Comparison of ENCODE assay signal across 11 cellular contexts in genomic region chr12:50625029-50625875, GRCh38.
DNase-seq lines count a peak whose midpoint lies in the region; ATAC-seq lines count a peak whose summit lies in the region.
"Had no signal": no experiment of that assay in that cellular context is flagged by ENCODE, and none has a peak within 500 bp of the region (broad histone marks: within the 10 kb centered on the region; RNA-seq: fewer than 3 reads in every experiment).

No MANE protein-coding gene starts in this region.

- peaks cover 5% of the 10 kb centered on the region for H3K36me3 ChIP-seq in CD8-positive, alpha-beta memory T cell (ENCODE audit: insufficient read depth, low read length)
- peaks cover 17% of the 10 kb centered on the region for H3K36me3 ChIP-seq in HUES64 (ENCODE audit: insufficient read depth, low read length)

- peak in 1 of 5 donors; percentile 24 for DNase-seq in CD8-positive, alpha-beta memory T cell
- no peak for DNase-seq in activated T-helper 1 cell treated with anti-CD3 and anti-CD28 coated beads, Interleukin-12 subunit alpha, Interleukin-12 subunit beta, Interleukin-2, Interleukin-4 antibody, amounts not matched to agents 30 ng/mL and 10 ng/mL and 1 ng/mL, durations not matched to agents 14 hours and 24 hours and 36 hours (ENCODE audit: low spot score)
- DNase-seq in naive B cell (no peak), NCI-H128 (lab: John Stamatoyannopoulos, UW; ENCODE audit: unreplicated experiment) (no peak), NCI-H1930 (lab: John Stamatoyannopoulos, UW) (no peak)
- DNase-seq: effector CD8-positive, alpha-beta T cell; NCI-H187; upper lobe of right lung had no signal

- no peaks in the 10 kb centered on the region for H3K9me3 ChIP-seq in CD8-positive, alpha-beta memory T cell (ENCODE audit: low read length)
- no peaks in the 10 kb centered on the region for H3K9me3 ChIP-seq in HUES64 (ENCODE audit: insufficient read depth, low read depth, low read length)
- H3K9me3 ChIP-seq: upper lobe of right lung had no signal

- no peak for ATAC-seq in naive B cell (ENCODE audit: low read depth in 2 of 2)
- ATAC-seq in GM19455 (IDR thresholded peaks at IDR 0.05; ENCODE audit: unreplicated experiment): no peak
- ATAC-seq in GM18861 (IDR thresholded peaks at IDR 0.05; ENCODE audit: unreplicated experiment): no peak

- H3K4me1 Mint-ChIP-seq in CD8-positive, alpha-beta memory T cell: peaks cover 29 to 45% (median 39%) of the 10 kb centered on the region in 3 donors
- peaks cover 37% of the 10 kb centered on the region for H3K4me1 Mint-ChIP-seq in activated T-helper 1 cell treated with anti-CD3 and anti-CD28 coated beads, Interleukin-12 subunit alpha, Interleukin-12 subunit beta, Interleukin-2, Interleukin-4 antibody, amounts not matched to agents 30 ng/mL and 10 ng/mL and 1 ng/mL, durations not matched to agents 14 hours and 24 hours and 36 hours (ENCODE audit: low read depth)
- H3K4me1 Mint-ChIP-seq in naive B cell: peaks cover 51 to 75% (median 55%) of the 10 kb centered on the region in 3 donors

- peak overlapping the region; percentile 24; the same call in 1 of the 2 replicates for H3K9ac ChIP-seq in HUES64 (ENCODE audit: low read depth, low read length)

- peak overlapping the region in 6 of 8 donors; percentile 2 to 59 (median 12) for H3K27ac Mint-ChIP-seq in CD8-positive, alpha-beta memory T cell
- H3K27ac Mint-ChIP-seq in activated T-helper 1 cell treated with anti-CD3 and anti-CD28 coated beads, Interleukin-12 subunit alpha, Interleukin-12 subunit beta, Interleukin-2, Interleukin-4 antibody, amounts not matched to agents 30 ng/mL and 10 ng/mL and 1 ng/mL, durations not matched to agents 14 hours and 24 hours and 36 hours: peak overlapping the region; percentile 56
- H3K27ac Mint-ChIP-seq in naive B cell: peak overlapping the region in 5 of 6 donors; percentile 9 to 94 (median 57)

- no peaks in the 10 kb centered on the region for H3K9me3 Mint-ChIP-seq in CD8-positive, alpha-beta memory T cell
- H3K9me3 Mint-ChIP-seq in activated T-helper 1 cell treated with anti-CD3 and anti-CD28 coated beads, Interleukin-12 subunit alpha, Interleukin-12 subunit beta, Interleukin-2, Interleukin-4 antibody, amounts not matched to agents 30 ng/mL and 10 ng/mL and 1 ng/mL, durations not matched to agents 14 hours and 24 hours and 36 hours: no peaks in the 10 kb centered on the region
- H3K9me3 Mint-ChIP-seq in naive B cell: peaks cover 0 to 1% (median 0%) of the 10 kb centered on the region in 7 donors

- H3K27ac ChIP-seq in CD8-positive, alpha-beta memory T cell (ENCODE audit: low read depth, low read length): no peak overlapping the region
- H3K27ac ChIP-seq in HUES64 (ENCODE audit: low read depth, low read length): peak overlapping the region; percentile 39
- H3K27ac ChIP-seq: upper lobe of right lung had no signal

- 67% methylated on average over 4 of the region's 4 CpGs for WGBS in HUES64

- H3K4me3 ChIP-seq in CD8-positive, alpha-beta memory T cell (ENCODE audit: low read length): peak overlapping the region; percentile 3
- H3K4me3 ChIP-seq in HUES64 (ENCODE audit: low read length): no peak overlapping the region
- H3K4me3 ChIP-seq: upper lobe of right lung had no signal

- peaks cover 2 to 23% (median 7%) of the 10 kb centered on the region in 3 donors for H3K36me3 Mint-ChIP-seq in CD8-positive, alpha-beta memory T cell
- H3K36me3 Mint-ChIP-seq in activated T-helper 1 cell treated with anti-CD3 and anti-CD28 coated beads, Interleukin-12 subunit alpha, Interleukin-12 subunit beta, Interleukin-2, Interleukin-4 antibody, amounts not matched to agents 30 ng/mL and 10 ng/mL and 1 ng/mL, durations not matched to agents 14 hours and 24 hours and 36 hours (ENCODE audit: low read depth): peaks cover 25% of the 10 kb centered on the region
- H3K36me3 Mint-ChIP-seq in naive B cell: peaks cover 0 to 27% of the 10 kb centered on the region in 2 donors

- H3K27me3 ChIP-seq in CD8-positive, alpha-beta memory T cell (ENCODE audit: insufficient read depth, low read length, poor library complexity, severe bottlenecking): no peaks in the 10 kb centered on the region
- no peaks in the 10 kb centered on the region for H3K27me3 ChIP-seq in HUES64 (ENCODE audit: insufficient read depth, low read length)
- H3K27me3 ChIP-seq: upper lobe of right lung had no signal

- H3K27me3 Mint-ChIP-seq in CD8-positive, alpha-beta memory T cell: no peaks in the 10 kb centered on the region
- H3K27me3 Mint-ChIP-seq in activated T-helper 1 cell treated with anti-CD3 and anti-CD28 coated beads, Interleukin-12 subunit alpha, Interleukin-12 subunit beta, Interleukin-2, Interleukin-4 antibody, amounts not matched to agents 30 ng/mL and 10 ng/mL and 1 ng/mL, durations not matched to agents 14 hours and 24 hours and 36 hours (ENCODE audit: insufficient read depth): no peaks in the 10 kb centered on the region
- no peaks in the 10 kb centered on the region for H3K27me3 Mint-ChIP-seq in naive B cell

- intact Hi-C loops in activated T-helper 1 cell treated with anti-CD3 and anti-CD28 coated beads, Interleukin-12 subunit alpha, Interleukin-12 subunit beta, Interleukin-2, Interleukin-4 antibody, amounts not matched to agents 30 ng/mL and 10 ng/mL and 1 ng/mL, durations not matched to agents 14 hours and 24 hours and 36 hours (cut with micrococcal nuclease): no loop called here

- peaks cover 36% of the 10 kb centered on the region for H3K4me1 ChIP-seq in CD8-positive, alpha-beta memory T cell (ENCODE audit: insufficient read depth, low read length)
- H3K4me1 ChIP-seq in HUES64 (ENCODE audit: insufficient read depth, low read length): peaks cover 44% of the 10 kb centered on the region

- POLR2A ChIA-PET in CD8-positive, alpha-beta memory T cell (lab: Charles Lee): no interaction called here

- peak overlapping the region in 3 of 7 donors; percentile 3 to 12 (median 4) for H3K4me3 Mint-ChIP-seq in CD8-positive, alpha-beta memory T cell
- no peak overlapping the region for H3K4me3 Mint-ChIP-seq in activated T-helper 1 cell treated with anti-CD3 and anti-CD28 coated beads, Interleukin-12 subunit alpha, Interleukin-12 subunit beta, Interleukin-2, Interleukin-4 antibody, amounts not matched to agents 30 ng/mL and 10 ng/mL and 1 ng/mL, durations not matched to agents 14 hours and 24 hours and 36 hours
- peak overlapping the region in 6 of 8 donors; percentile 13 to 76 (median 33) for H3K4me3 Mint-ChIP-seq in naive B cell

- CTCF ChIA-PET in CD8-positive, alpha-beta memory T cell (lab: Charles Lee): interaction anchor here (1.1 to 1.3 kb wide), 2 partner anchors 120 to 121 kb away, joined by 3 to 4 read pairs; partner anchors contain the start of gene DIP2B
